Comparison of ENCODE assay signal across 35 cellular contexts in genomic region chrX:49934729-49935128, GRCh38.
"Had no signal": no experiment of that assay in that cellular context is flagged by ENCODE, and none has a peak within 500 bp of the region (broad histone marks: within the 10 kb centered on the region; RNA-seq: fewer than 3 reads in every experiment).

No MANE protein-coding gene starts in this region.

- DNase-seq: activated CD4-positive, alpha-beta memory T cell treated with anti-CD3 and anti-CD28 coated beads for 36 hours; activated CD4-positive, alpha-beta T cell treated with anti-CD3 and anti-CD28 coated beads for 36 hours; activated CD4-positive, alpha-beta T cell treated with anti-CD3 and anti-CD28 coated beads, Interleukin-2, amount 10 ng/mL, durations not matched to agents 24 days and 14 days; activated CD4-positive, CD25-positive, alpha-beta regulatory T cell; activated CD4-positive, CD25-positive, alpha-beta regulatory T cell treated with anti-CD3 and anti-CD28 coated beads, Interleukin-2, amount 50 U/mL, for 72 hours; activated CD8-positive, alpha-beta memory T cell treated with anti-CD3 and anti-CD28 coated beads, Interleukin-2, amount 10 ng/mL, durations not matched to agents 7 days and 5 days; activated CD8-positive, alpha-beta memory T cell treated with anti-CD3 and anti-CD28 coated beads, Interleukin-2, amount 50 U/mL, for 4 hours; activated CD8-positive, alpha-beta T cell treated with anti-CD3 and anti-CD28 coated beads, Interleukin-2, amount 10 ng/mL, durations not matched to agents 7 days and 5 days; activated effector memory CD4-positive, alpha-beta T cell treated with anti-CD3 and anti-CD28 coated beads, Interleukin-2, amount 50 U/mL, for 16 hours; activated naive CD4-positive, alpha-beta T cell treated with anti-CD3 and anti-CD28 coated beads for 36 hours; activated naive CD8-positive, alpha-beta T cell treated with anti-CD3 and anti-CD28 coated beads for 36 hours; activated naive CD8-positive, alpha-beta T cell treated with anti-CD3 and anti-CD28 coated beads, Interleukin-2, amount 50 U/mL, for 24 hours; activated T-cell treated with anti-CD3 and anti-CD28 coated beads, Interleukin-2, amount 50 U/mL, for 1 hour; activated T-cell treated with anti-CD3 and anti-CD28 coated beads, Interleukin-2, amount 50 U/mL, for 48 hours; adrenal gland; amygdala; aorta; caudate nucleus; cortex of kidney; effector CD4-positive, alpha-beta T cell; effector memory CD8-positive, alpha-beta T cell; esophagus squamous epithelium; foreskin melanocyte; heart right ventricle; T-helper 1 cell; T-helper 17 cell; T1000 had no signal

- H3K27me3 ChIP-seq: adrenal gland, esophagus squamous epithelium, gastroesophageal sphincter had no signal

- H3K9me3 Mint-ChIP-seq: activated CD4-positive, alpha-beta memory T cell treated with anti-CD3 and anti-CD28 coated beads for 36 hours; activated CD4-positive, alpha-beta T cell treated with anti-CD3 and anti-CD28 coated beads, Interleukin-2, amount 10 ng/mL, durations not matched to agents 24 days and 14 days; activated naive CD4-positive, alpha-beta T cell treated with anti-CD3 and anti-CD28 coated beads for 36 hours; activated naive CD4-positive, alpha-beta T cell treated with anti-CD3 and anti-CD28 coated beads, Interleukin-2, amount 50 U/mL, for 24 hours; activated naive CD8-positive, alpha-beta T cell treated with anti-CD3 and anti-CD28 coated beads, Interleukin-2, amount 50 U/mL, for 24 hours; activated T-helper 1 cell treated with anti-CD3 and anti-CD28 coated beads, Interleukin-12 subunit alpha, Interleukin-12 subunit beta, Interleukin-2, Interleukin-4 antibody, amounts not matched to agents 30 ng/mL and 10 ng/mL and 1 ng/mL, durations not matched to agents 14 hours and 24 hours and 36 hours; activated T-helper 2 cell treated with anti-CD3 and anti-CD28 coated beads, Interferon-gamma antibody, Interleukin-2, Interleukin-4, amounts not matched to agents 10 μg/mL and 5 μg/mL and 100 μg/mL, durations not matched to agents 14 hours and 24 hours and 36 hours; effector memory CD8-positive, alpha-beta T cell; T-helper 2 cell treated with Interferon-gamma antibody and Interleukin-4, amounts not matched to agents 5 μg/mL and 100 μg/mL, for 36 hours had no signal

- H3K27me3 Mint-ChIP-seq: activated CD4-positive, alpha-beta memory T cell treated with anti-CD3 and anti-CD28 coated beads for 36 hours; activated CD4-positive, alpha-beta T cell treated with anti-CD3 and anti-CD28 coated beads for 36 hours; activated CD4-positive, alpha-beta T cell treated with anti-CD3 and anti-CD28 coated beads, Interleukin-2, amount 10 ng/mL, durations not matched to agents 24 days and 14 days; activated CD8-positive, alpha-beta memory T cell treated with anti-CD3 and anti-CD28 coated beads, Interleukin-2, amount 10 ng/mL, durations not matched to agents 7 days and 5 days; activated naive CD4-positive, alpha-beta T cell treated with anti-CD3 and anti-CD28 coated beads, Interleukin-2, amount 50 U/mL, for 24 hours; activated naive CD8-positive, alpha-beta T cell treated with anti-CD3 and anti-CD28 coated beads for 36 hours; activated naive CD8-positive, alpha-beta T cell treated with anti-CD3 and anti-CD28 coated beads, Interleukin-2, amount 50 U/mL, for 24 hours; brain; effector memory CD8-positive, alpha-beta T cell; T-helper 17 cell had no signal

- H3K27ac Mint-ChIP-seq: activated CD4-positive, alpha-beta memory T cell treated with anti-CD3 and anti-CD28 coated beads for 36 hours; activated CD4-positive, alpha-beta T cell treated with anti-CD3 and anti-CD28 coated beads for 36 hours; activated CD4-positive, alpha-beta T cell treated with anti-CD3 and anti-CD28 coated beads, Interleukin-2, amount 10 ng/mL, durations not matched to agents 24 days and 14 days; activated CD8-positive, alpha-beta memory T cell treated with anti-CD3 and anti-CD28 coated beads, Interleukin-2, amount 10 ng/mL, durations not matched to agents 7 days and 5 days; activated CD8-positive, alpha-beta T cell treated with anti-CD3 and anti-CD28 coated beads, Interleukin-2, amount 10 ng/mL, durations not matched to agents 7 days and 5 days; activated naive CD4-positive, alpha-beta T cell treated with anti-CD3 and anti-CD28 coated beads for 36 hours; activated naive CD4-positive, alpha-beta T cell treated with anti-CD3 and anti-CD28 coated beads, Interleukin-2, amount 50 U/mL, for 24 hours; activated naive CD8-positive, alpha-beta T cell treated with anti-CD3 and anti-CD28 coated beads for 36 hours; activated naive CD8-positive, alpha-beta T cell treated with anti-CD3 and anti-CD28 coated beads, Interleukin-2, amount 50 U/mL, for 24 hours; activated T-helper 1 cell treated with anti-CD3 and anti-CD28 coated beads, Interleukin-12 subunit alpha, Interleukin-12 subunit beta, Interleukin-2, Interleukin-4 antibody, amounts not matched to agents 30 ng/mL and 10 ng/mL and 1 ng/mL, durations not matched to agents 14 hours and 24 hours and 36 hours; activated T-helper 2 cell treated with anti-CD3 and anti-CD28 coated beads, Interferon-gamma antibody, Interleukin-2, Interleukin-4, amounts not matched to agents 10 μg/mL and 5 μg/mL and 100 μg/mL, durations not matched to agents 14 hours and 24 hours and 36 hours; brain; T-helper 17 cell; T-helper 2 cell treated with Interferon-gamma antibody and Interleukin-4, amounts not matched to agents 5 μg/mL and 100 μg/mL, for 36 hours had no signal

- H3K9me3 ChIP-seq: adrenal gland, esophagus squamous epithelium, gastroesophageal sphincter, heart right ventricle had no signal

- H3K36me3 ChIP-seq: adrenal gland, esophagus squamous epithelium, gastroesophageal sphincter, heart right ventricle had no signal

- H3K4me1 Mint-ChIP-seq: activated naive CD4-positive, alpha-beta T cell treated with anti-CD3 and anti-CD28 coated beads, Interleukin-2, amount 50 U/mL, for 24 hours; T-helper 17 cell had no signal

- H3K36me3 Mint-ChIP-seq: activated CD4-positive, alpha-beta memory T cell treated with anti-CD3 and anti-CD28 coated beads for 36 hours; activated CD8-positive, alpha-beta memory T cell treated with anti-CD3 and anti-CD28 coated beads, Interleukin-2, amount 10 ng/mL, durations not matched to agents 7 days and 5 days had no signal

- FAIRE-seq: colon had no signal

- H3K27ac ChIP-seq: adrenal gland, epithelial cell of prostate, esophagus squamous epithelium, gastroesophageal sphincter, heart right ventricle had no signal

- H3K4me1 ChIP-seq: adrenal gland, esophagus squamous epithelium, gastroesophageal sphincter had no signal

- H3K4me3 Mint-ChIP-seq: activated CD4-positive, alpha-beta memory T cell treated with anti-CD3 and anti-CD28 coated beads for 36 hours; activated CD4-positive, alpha-beta T cell treated with anti-CD3 and anti-CD28 coated beads for 36 hours; activated CD4-positive, alpha-beta T cell treated with anti-CD3 and anti-CD28 coated beads, Interleukin-2, amount 10 ng/mL, durations not matched to agents 24 days and 14 days; activated CD8-positive, alpha-beta memory T cell treated with anti-CD3 and anti-CD28 coated beads, Interleukin-2, amount 10 ng/mL, durations not matched to agents 7 days and 5 days; activated CD8-positive, alpha-beta T cell treated with anti-CD3 and anti-CD28 coated beads, Interleukin-2, amount 10 ng/mL, durations not matched to agents 7 days and 5 days; activated naive CD4-positive, alpha-beta T cell treated with anti-CD3 and anti-CD28 coated beads for 36 hours; activated naive CD4-positive, alpha-beta T cell treated with anti-CD3 and anti-CD28 coated beads, Interleukin-2, amount 50 U/mL, for 24 hours; activated naive CD8-positive, alpha-beta T cell treated with anti-CD3 and anti-CD28 coated beads for 36 hours; activated naive CD8-positive, alpha-beta T cell treated with anti-CD3 and anti-CD28 coated beads, Interleukin-2, amount 50 U/mL, for 24 hours; activated T-helper 1 cell treated with anti-CD3 and anti-CD28 coated beads, Interleukin-12 subunit alpha, Interleukin-12 subunit beta, Interleukin-2, Interleukin-4 antibody, amounts not matched to agents 30 ng/mL and 10 ng/mL and 1 ng/mL, durations not matched to agents 14 hours and 24 hours and 36 hours; brain; effector memory CD8-positive, alpha-beta T cell; T-helper 17 cell; T-helper 2 cell treated with Interferon-gamma antibody and Interleukin-4, amounts not matched to agents 5 μg/mL and 100 μg/mL, for 36 hours had no signal

- ATAC-seq: activated CD4-positive, alpha-beta T cell treated with anti-CD3 and anti-CD28 coated beads for 36 hours; activated CD8-positive, alpha-beta memory T cell treated with anti-CD3 and anti-CD28 coated beads, Interleukin-2, amount 10 ng/mL, durations not matched to agents 7 days and 5 days; activated CD8-positive, alpha-beta T cell treated with anti-CD3 and anti-CD28 coated beads, Interleukin-2, amount 10 ng/mL, durations not matched to agents 7 days and 5 days; activated naive CD8-positive, alpha-beta T cell treated with anti-CD3 and anti-CD28 coated beads, Interleukin-2, amount 50 U/mL, for 24 hours; effector memory CD8-positive, alpha-beta T cell; gastroesophageal sphincter; heart right ventricle; T-helper 17 cell had no signal

- H3K4me3 ChIP-seq: adrenal gland, esophagus squamous epithelium, gastroesophageal sphincter, heart right ventricle had no signal
